ENCODE assay signal across 2 cellular contexts in genomic region chr22:23862103-23862502, GRCh38.
TF ChIP-seq lines count a peak whose summit lies in the region.

No MANE protein-coding gene starts in this region.

TF ChIP-seq in HEK293T, 16 proteins besides CTCF, POLR2A, EP300 and RAD21:
- no peak for TF ChIP-seq SP1 (IDR thresholded peaks at IDR 0.05)
- no peak for TF ChIP-seq CTBP1 (IDR thresholded peaks at IDR 0.05; ENCODE audit: borderline replicate concordance)
- TF ChIP-seq ARNT (IDR thresholded peaks at IDR 0.05): no peak
- no peak for TF ChIP-seq NFRKB (IDR thresholded peaks at IDR 0.05)
- no peak for TF ChIP-seq FOXM1 (IDR thresholded peaks at IDR 0.05; ENCODE audit: borderline replicate concordance)
- no peak for TF ChIP-seq ZNF384 (IDR thresholded peaks at IDR 0.05)
- TF ChIP-seq HDGF (IDR thresholded peaks at IDR 0.05; ENCODE audit: borderline replicate concordance): no peak
- TF ChIP-seq L3MBTL2 (conservative IDR thresholded peaks at IDR 0.05): no peak
- TF ChIP-seq ELF4 (IDR thresholded peaks at IDR 0.05): no peak
- TF ChIP-seq SUZ12 (IDR thresholded peaks at IDR 0.05): no peak
- no peak for TF ChIP-seq BHLHE40 (IDR thresholded peaks at IDR 0.05; ENCODE audit: borderline replicate concordance)
- TF ChIP-seq TARDBP (IDR thresholded peaks at IDR 0.05): no peak
- TF ChIP-seq FOXK2 (IDR thresholded peaks at IDR 0.05): no peak
- no peak for TF ChIP-seq PKNOX1 (IDR thresholded peaks at IDR 0.05)

TF ChIP-seq in K562, 482 proteins besides CTCF, POLR2A, EP300 and RAD21:
- peak; percentile 34; the same call in 1 of the 2 replicates for TF ChIP-seq ZBTB7A (IDR thresholded peaks at IDR 0.05; ENCODE audit: borderline replicate concordance, control insufficient read depth, low read depth, low read length)
- no peak for TF ChIP-seq CEBPG (CRISPR knock-in tag; IDR thresholded peaks at IDR 0.05)
- no peak for TF ChIP-seq CEBPG (tag; conservative IDR thresholded peaks at IDR 0.05 in 1 of 2, IDR thresholded peaks at IDR 0.05 in 1 of 2)
- no peak for TF ChIP-seq CREB1 (IDR thresholded peaks at IDR 0.05)
- TF ChIP-seq CREB1 (CRISPR knock-in tag; IDR thresholded peaks at IDR 0.05): no peak
- TF ChIP-seq SMC3 (conservative IDR thresholded peaks at IDR 0.05; ENCODE audit: insufficient read depth, low read depth, low read length): peak; percentile 28; the same call in 1 of the 2 replicates
- TF ChIP-seq ZBTB5 (IDR thresholded peaks at IDR 0.05): no peak
- TF ChIP-seq PREB (CRISPR knock-in tag; IDR thresholded peaks at IDR 0.05): no peak
- peak; percentile 46; the same call in 1 of the 2 replicates for TF ChIP-seq STAG1 (CRISPR knock-in tag; IDR thresholded peaks at IDR 0.05; ENCODE audit: borderline replicate concordance)
- TF ChIP-seq XRCC5 (IDR thresholded peaks at IDR 0.05; ENCODE audit: low read depth, low read length): no peak
- no peak for TF ChIP-seq TRIM28 (IDR thresholded peaks at IDR 0.05)
- no peak for TF ChIP-seq SAFB2 (IDR thresholded peaks at IDR 0.05; ENCODE audit: borderline replicate concordance, low read depth, low read length, severe bottlenecking)
- peak; percentile 1 for TF ChIP-seq CTCFL (IDR thresholded peaks at IDR 0.05; ENCODE audit: borderline replicate concordance, insufficient read depth, low read depth, low read length, poor library complexity, severe bottlenecking)
- no peak for TF ChIP-seq CC2D1A (IDR thresholded peaks at IDR 0.05)
- TF ChIP-seq PBX2 (CRISPR knock-in tag; IDR thresholded peaks at IDR 0.05; ENCODE audit: low read depth): no peak
- no peak for TF ChIP-seq PBX2 (tag; conservative IDR thresholded peaks at IDR 0.05; ENCODE audit: low read depth)
- TF ChIP-seq CAMTA2 (CRISPR knock-in tag; conservative IDR thresholded peaks at IDR 0.05): no peak
- TF ChIP-seq IFI16 (CRISPR knock-in tag; IDR thresholded peaks at IDR 0.05): no peak
- TF ChIP-seq PHTF2 (CRISPR knock-in tag; IDR thresholded peaks at IDR 0.05): no peak
- no peak for TF ChIP-seq THRB (CRISPR knock-in tag; conservative IDR thresholded peaks at IDR 0.05)
- TF ChIP-seq ZNF408 (CRISPR knock-in tag; IDR thresholded peaks at IDR 0.05; ENCODE audit: low read depth): no peak
- TF ChIP-seq PCBP1 (IDR thresholded peaks at IDR 0.05; ENCODE audit: low read depth, low read length, poor library complexity, severe bottlenecking): no peak
